Comparison of ENCODE assay signal across 18 cellular contexts in genomic region chr18:7096838-7097237, GRCh38. TPM values are rescaled to one million over a fixed set of nuclear protein-coding genes. Genes with fewer than 3 reads are reported as not detected.
"Had no signal": no experiment of that assay in that cellular context is flagged by ENCODE, and none has a peak within 500 bp of the region (broad histone marks: within the 10 kb centered on the region; RNA-seq: fewer than 3 reads in every experiment).

No MANE protein-coding gene starts in this region.

- H3K27ac Mint-ChIP-seq: naive thymus-derived CD8-positive, alpha-beta T cell; stimulated activated naive B cell treated with anti-CD40 and anti-IgM and Interleukin-4, amounts not matched to agents 10 μg/mL and 1 μg/mL and 100 μg/mL, for 72 hours; stimulated activated naive CD8-positive, alpha-beta T cell treated with anti-CD3 and anti-CD28 coated beads, Interleukin-15, amount 100 ng/mL, for 72 hours had no signal

- H3K36me3 Mint-ChIP-seq: naive thymus-derived CD8-positive, alpha-beta T cell; stimulated activated naive B cell treated with anti-CD40 and anti-IgM and Interleukin-4, amounts not matched to agents 10 μg/mL and 1 μg/mL and 100 μg/mL, for 72 hours had no signal

- ATAC-seq: esophagus mucosa; gastroesophageal sphincter; mucosa of descending colon; naive thymus-derived CD8-positive, alpha-beta T cell; stimulated activated naive B cell treated with anti-CD40 and anti-IgM and Interleukin-4, amounts not matched to agents 10 μg/mL and 1 μg/mL and 100 μg/mL, for 72 hours; stimulated activated naive CD8-positive, alpha-beta T cell treated with anti-CD3 and anti-CD28 coated beads, Interleukin-15, amount 100 ng/mL, for 72 hours had no signal

- H3K27me3 ChIP-seq: gastroesophageal sphincter, neutrophil, right atrium auricular region, sigmoid colon, testis, transverse colon had no signal

- DNase-seq: cortex of kidney; effector memory CD4-positive, alpha-beta T cell; foreskin fibroblast; mucosa of descending colon; naive thymus-derived CD8-positive, alpha-beta T cell; posterior cingulate gyrus; sigmoid colon; stimulated activated CD4-positive, alpha-beta T cell treated with anti-CD3 and anti-CD28 coated beads, Interleukin-2, amount 100 ng/mL, for 24 hours; stimulated activated CD4-positive, alpha-beta T cell treated with anti-CD3 and anti-CD28 coated beads, Interleukin-4, amount 100 ng/mL, for 4 hours; stimulated activated naive B cell treated with anti-CD40 and anti-IgM and Interleukin-4, amounts not matched to agents 10 μg/mL and 1 μg/mL and 100 μg/mL, for 72 hours; stimulated activated naive CD8-positive, alpha-beta T cell treated with anti-CD3 and anti-CD28 coated beads, Interleukin-15, amount 100 ng/mL, for 72 hours; testis; transverse colon had no signal

- H3K4me3 Mint-ChIP-seq: naive thymus-derived CD8-positive, alpha-beta T cell; stimulated activated naive B cell treated with anti-CD40 and anti-IgM and Interleukin-4, amounts not matched to agents 10 μg/mL and 1 μg/mL and 100 μg/mL, for 72 hours; stimulated activated naive CD8-positive, alpha-beta T cell treated with anti-CD3 and anti-CD28 coated beads, Interleukin-15, amount 100 ng/mL, for 72 hours had no signal

- H3K4me3 ChIP-seq: gastroesophageal sphincter, mucosa of descending colon, right atrium auricular region, sigmoid colon, skin epidermis, testis, transverse colon had no signal

- H3K27ac ChIP-seq: gastroesophageal sphincter, neutrophil, right atrium auricular region, sigmoid colon, skin epidermis, testis, transverse colon had no signal

- H3K4me1 Mint-ChIP-seq: naive thymus-derived CD8-positive, alpha-beta T cell; stimulated activated naive B cell treated with anti-CD40 and anti-IgM and Interleukin-4, amounts not matched to agents 10 μg/mL and 1 μg/mL and 100 μg/mL, for 72 hours; stimulated activated naive CD8-positive, alpha-beta T cell treated with anti-CD3 and anti-CD28 coated beads, Interleukin-15, amount 100 ng/mL, for 72 hours had no signal

- H3K9me3 ChIP-seq: gastroesophageal sphincter, mucosa of descending colon, neutrophil, right atrium auricular region, sigmoid colon, testis, transverse colon had no signal

- H3K9me3 Mint-ChIP-seq: stimulated activated naive CD8-positive, alpha-beta T cell treated with anti-CD3 and anti-CD28 coated beads, Interleukin-15, amount 100 ng/mL, for 72 hours had no signal

- H3K27me3 Mint-ChIP-seq: naive thymus-derived CD8-positive, alpha-beta T cell; stimulated activated naive B cell treated with anti-CD40 and anti-IgM and Interleukin-4, amounts not matched to agents 10 μg/mL and 1 μg/mL and 100 μg/mL, for 72 hours; stimulated activated naive CD8-positive, alpha-beta T cell treated with anti-CD3 and anti-CD28 coated beads, Interleukin-15, amount 100 ng/mL, for 72 hours had no signal

- H3K4me1 ChIP-seq: gastroesophageal sphincter, right atrium auricular region, sigmoid colon, testis, transverse colon had no signal

- H3K36me3 ChIP-seq: gastroesophageal sphincter, neutrophil, right atrium auricular region, sigmoid colon, transverse colon had no signal

RNA-seq across cellular contexts. Expression of gene LAMA1, which starts 20.8 kb away (rescaled TPM):
- total RNA-seq: naive thymus-derived CD8-positive, alpha-beta T cell had no signal
- polyA plus RNA-seq: naive thymus-derived CD8-positive, alpha-beta T cell had no signal
